ENCODE assay signal across 8 cellular contexts in the genomic region with DNA sequence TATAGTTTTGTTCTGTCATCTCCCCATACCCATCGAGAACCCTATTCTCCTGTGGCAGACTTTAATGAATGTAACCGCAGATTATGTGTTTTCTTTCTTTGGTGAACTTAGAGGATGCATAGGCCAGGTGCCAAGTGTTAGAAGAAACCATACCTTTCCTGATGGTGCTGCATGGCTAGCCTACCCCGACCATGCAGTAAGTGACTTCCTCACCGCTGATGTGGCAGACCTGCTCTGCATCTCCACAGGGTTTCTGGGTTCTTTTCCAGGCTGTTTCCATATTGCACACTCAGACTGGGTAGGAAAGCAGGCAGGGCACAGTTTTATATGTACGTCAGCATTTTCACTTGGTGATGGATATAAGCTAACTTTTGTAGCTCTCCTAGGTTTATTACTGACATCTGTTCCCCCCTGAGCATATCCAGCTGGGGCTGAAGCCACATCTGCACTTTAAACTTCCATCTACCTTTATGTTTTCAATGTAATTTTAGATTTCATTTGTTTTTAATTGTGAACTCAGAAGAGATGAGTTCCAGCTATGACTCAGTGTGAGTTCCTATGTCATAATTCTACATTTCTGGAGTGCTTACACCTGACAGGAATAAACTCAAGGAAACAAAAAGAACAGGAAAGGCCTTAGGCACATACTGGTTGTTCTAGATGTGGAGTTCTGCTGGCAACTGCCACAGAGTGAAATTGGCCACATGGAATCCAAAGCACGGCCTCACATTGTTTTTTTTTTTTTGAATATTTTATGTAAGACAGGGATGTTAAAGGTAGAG. TPM values are rescaled to one million over a fixed set of nuclear protein-coding genes. Genes with fewer than 3 reads are reported as not detected.
DNase-seq lines count a peak whose midpoint lies in the region; ATAC-seq lines count a peak whose summit lies in the region.

No MANE protein-coding gene starts in this region.

- peak overlapping the region; percentile 79 to 97 (median 89) for H3K27ac Mint-ChIP-seq in naive B cell

- no peaks in the 10 kb centered on the region for H3K36me3 Mint-ChIP-seq in naive B cell

- H3K9me3 Mint-ChIP-seq in naive B cell: no peaks in the 10 kb centered on the region

- peak overlapping the region; percentile 52 to 86 (median 78) for H3K4me3 Mint-ChIP-seq in naive B cell

- peak; percentile 67 for DNase-seq in G401 (ENCODE audit: low spot score)
- DNase-seq in astrocyte of the hippocampus (ENCODE audit: low read depth, low spot score): peak; percentile 42
- peak; percentile 77 for DNase-seq in naive B cell
- no peak for DNase-seq in NCI-H1092 (lab: John Stamatoyannopoulos, UW)
- DNase-seq in activated CD8-positive, alpha-beta memory T cell treated with anti-CD3 and anti-CD28 coated beads, Interleukin-2, amount 50 U/mL, for 4 hours: no peak
- DNase-seq in SHP77 (lab: John Stamatoyannopoulos, UW): no peak

- H3K27me3 Mint-ChIP-seq in naive B cell: no peaks in the 10 kb centered on the region

- H3K4me1 Mint-ChIP-seq in naive B cell: peaks cover 68 to 93% (median 81%) of the 10 kb centered on the region in 3 donors

- ATAC-seq in HG03045 (IDR thresholded peaks at IDR 0.05; ENCODE audit: unreplicated experiment) (peak; percentile 46), naive B cell (ENCODE audit: low read depth in 2 of 2) (peak; percentile 89 to 92), HG02973 (IDR thresholded peaks at IDR 0.05; ENCODE audit: unreplicated experiment) (no peak)

- in situ Hi-C loops in G401 (cut with HindIII; ENCODE audit: low sequenced_read_pairs): no loop called here

RNA-seq across cellular contexts. Expression of a gene that starts 42.4 kb away (rescaled TPM):
- total RNA-seq in G401 (2014; rRNA removed; shearing (Covaris generic)): 0.12 and 0.85 TPM in 2 replicates
- polyA plus RNA-seq in naive B cell (ENCODE audit: low read depth in 6 of 6): 10 to 100 TPM in 3 of 6 donors, 1 to 10 TPM in 3; 6.9 to 14.0 (median 9.8) TPM

Comparison
In these comparisons a context has a peak if more than half of its experiments do, and no peak if none do; other contexts are left out.
1. DNase-seq: peak in G401 (single experiment), astrocyte of the hippocampus (single experiment) and naive B cell (single experiment); none in NCI-H1092 (single experiment), activated CD8-positive, alpha-beta memory T cell treated with anti-CD3 and anti-CD28 coated beads, Interleukin-2, amount 50 U/mL, for 4 hours (single experiment) and SHP77 (0 of 2).